19 cellular contexts compared by ENCODE assay signal in genomic region chr10:70768026-70768425, GRCh38. TPM values are rescaled to one million over a fixed set of nuclear protein-coding genes. Genes with fewer than 3 reads are reported as not detected.
"Had no signal": no experiment of that assay in that cellular context is flagged by ENCODE, and none has a peak within 500 bp of the region (broad histone marks: within the 10 kb centered on the region; RNA-seq: fewer than 3 reads in every experiment).

No MANE protein-coding gene starts in this region.

RNA-seq across cellular contexts. Expression of gene TBATA, which starts 17.2 kb away (rescaled TPM):
- total RNA-seq: myocyte; naive thymus-derived CD8-positive, alpha-beta T cell; occipital lobe; osteoblast; ovary; progenitor cell of endocrine pancreas; psoas muscle; renal cortical epithelial cell; right cardiac atrium; right lobe of liver; smooth muscle cell; temporal lobe; thoracic aorta; thyroid gland; transverse colon; upper lobe of right lung; urinary bladder; uterus had no signal
- polyA plus RNA-seq: naive thymus-derived CD8-positive, alpha-beta T cell; neural cell; ovary; psoas muscle; smooth muscle cell; urinary bladder had no signal
